Comparison of ENCODE assay signal across 13 cellular contexts in the genomic region with DNA sequence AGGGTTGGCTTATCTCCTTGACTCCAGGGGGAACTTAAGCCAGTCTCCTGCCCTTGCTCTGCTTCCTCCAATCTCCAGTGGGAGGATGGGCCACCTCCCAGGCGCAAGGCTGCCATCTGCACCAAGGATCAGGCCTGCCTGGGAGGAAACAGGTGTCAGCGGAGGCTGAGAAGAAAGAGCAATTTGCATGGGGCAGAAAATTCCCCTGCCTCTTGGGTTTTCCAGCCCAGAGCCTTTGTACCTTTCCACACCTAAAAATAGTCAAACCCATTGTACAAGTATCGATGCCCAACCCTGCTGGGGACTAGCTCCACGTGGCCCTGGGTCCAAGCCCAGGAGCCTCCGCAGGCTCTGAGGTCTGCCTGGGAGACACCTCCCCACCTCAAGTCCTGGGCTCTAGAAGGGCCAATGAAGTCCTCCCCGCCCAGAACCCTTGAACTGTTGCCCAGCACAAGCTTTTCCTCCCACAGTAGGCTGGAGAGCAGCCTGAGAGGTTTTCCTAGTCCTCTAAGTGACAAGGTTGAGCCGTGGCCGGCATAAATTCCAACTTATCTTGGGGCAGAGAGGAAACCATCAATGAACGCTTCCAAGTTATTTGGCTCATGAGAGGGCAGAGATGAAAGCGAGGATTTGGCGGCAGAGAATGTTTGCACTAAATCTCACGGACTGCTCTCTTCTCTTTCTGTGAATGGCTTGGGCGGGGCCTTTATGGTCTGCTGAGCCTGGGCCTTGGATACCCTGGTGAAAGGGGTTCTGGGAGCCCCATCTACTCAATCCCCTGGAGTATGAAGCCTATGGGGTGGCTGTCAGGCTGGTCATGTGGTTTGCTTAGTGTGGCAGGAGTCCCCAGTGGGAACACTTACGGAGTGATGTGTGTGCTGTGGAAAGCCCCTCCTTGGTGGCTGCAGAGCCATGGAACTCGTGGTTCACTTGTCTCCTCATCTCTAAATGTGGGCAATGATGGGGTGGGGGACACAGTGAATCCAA. TPM values are rescaled to one million over a fixed set of nuclear protein-coding genes. Genes with fewer than 3 reads are reported as not detected.
DNase-seq lines count a peak whose midpoint lies in the region; ATAC-seq and FAIRE-seq lines count a peak whose summit lies in the region.
"Had no signal": no experiment of that assay in that cellular context is flagged by ENCODE, and none has a peak within 500 bp of the region (broad histone marks: within the 10 kb centered on the region; RNA-seq: fewer than 3 reads in every experiment).

No MANE protein-coding gene starts in this region.

- H3K4me3 ChIP-seq in GM23248, result no peak overlapping the region
- H3K4me3 ChIP-seq: thyroid gland had no signal

- H3K27ac ChIP-seq in GM23248, result no peak overlapping the region
- H3K27ac ChIP-seq: thyroid gland had no signal

- H4K20me1 ChIP-seq in GM23248 (ENCODE audit: insufficient read depth), result no peaks in the 10 kb centered on the region

- H3K27ac Mint-ChIP-seq in memory B cell, result peak overlapping the region; percentile 99

- H3K9me2 ChIP-seq in GM23248 (ENCODE audit: insufficient read depth), result no peaks in the 10 kb centered on the region
- H3K9me2 ChIP-seq: SK-N-SH had no signal

- H3K9me3 Mint-ChIP-seq in memory B cell, result no peaks in the 10 kb centered on the region

- peak; percentile 86 for FAIRE-seq in GM18507 (lab: Jason Lieb, UNC)

- peaks cover 57% of the 10 kb centered on the region for H3K4me1 Mint-ChIP-seq in memory B cell

- ATAC-seq in GM21390 (IDR thresholded peaks at IDR 0.05; ENCODE audit: unreplicated experiment) (peak; percentile 22), memory B cell (ENCODE audit: low read depth) (peak; percentile 69), GM18520 (IDR thresholded peaks at IDR 0.05; ENCODE audit: unreplicated experiment) (no peak)

- peaks cover 24% of the 10 kb centered on the region for H3K36me3 Mint-ChIP-seq in memory B cell

- WGBS in GM23248 (ENCODE audit: low coverage in 1 of 2, low lambda C conversion rate in 2 of 2, missing lambda C conversion rate in 2 of 2), 2 experiments, result 90 to 91% methylated on average over 15 of the region's 15 CpGs

- no peaks in the 10 kb centered on the region for H3F3A ChIP-seq in GM23248 (ENCODE audit: insufficient read depth)

- peak overlapping the region; percentile 54 for H3K4me3 Mint-ChIP-seq in memory B cell

- H3K27me3 ChIP-seq in GM23248 (replicated peaks; ENCODE audit: insufficient read depth), result no peaks in the 10 kb centered on the region
- H3K27me3 ChIP-seq: thyroid gland had no signal

- in situ Hi-C loops in GM23248 (cut with MboI), result no loop called here

- no peaks in the 10 kb centered on the region for H3K27me3 Mint-ChIP-seq in memory B cell

- no peak overlapping the region for H3K4me2 ChIP-seq in GM23248 (ENCODE audit: unreplicated experiment)
- H3K4me2 ChIP-seq: SK-N-SH had no signal

- H3K9me3 ChIP-seq in GM23248 (ENCODE audit: low read depth), result no peaks in the 10 kb centered on the region
- H3K9me3 ChIP-seq: SK-N-SH, thyroid gland had no signal

- H3K79me2 ChIP-seq in GM23248 (ENCODE audit: insufficient read depth), result peaks cover 25% of the 10 kb centered on the region

- no peak overlapping the region for H3K9ac ChIP-seq in GM23248
- H3K9ac ChIP-seq: SK-N-SH had no signal

- DNase-seq in GM18507 (ENCODE audit: extremely low spot score, insufficient read length, low read depth), result no peak
- peak; percentile 61 to 73 for DNase-seq in NCI-H187 (lab: John Stamatoyannopoulos, UW)
- DNase-seq in memory B cell (ENCODE audit: low spot score in 2 of 2), result peak; percentile 50 to 61
- DNase-seq in HuH-7.5 (ENCODE audit: low spot score), result no peak
- DNase-seq in GM23248, result no peak
- no peak for DNase-seq in amniotic stem cell (lab: John Stamatoyannopoulos, UW)
- DNase-seq: activated CD4-positive, alpha-beta T cell treated with anti-CD3 and anti-CD28 coated beads, Interleukin-2, amount 50 U/mL, for 4 hours; HCEC 1CT; SK-N-SH; stimulated activated CD4-positive, alpha-beta T cell treated with anti-CD3 and anti-CD28 coated beads, Interleukin-4, amount 100 ng/mL, for 24 hours had no signal

- H3K36me3 ChIP-seq in GM23248 (ENCODE audit: low read depth), result peaks cover 13% of the 10 kb centered on the region; the same call in 1 of the 2 replicates

- no peaks in the 10 kb centered on the region for H3K4me1 ChIP-seq in GM23248 (ENCODE audit: insufficient read depth)

- no peak overlapping the region for H2AFZ ChIP-seq in GM23248

RNA-seq across cellular contexts. Expression of a gene that starts 15.6 kb away (rescaled TPM):
- total RNA-seq in GM23248 (2014; rRNA removed; shearing (Covaris generic)), result 18.0 and 20.9 TPM in 2 replicates
- polyA plus RNA-seq in GM23248 (2016; fragmentation: Nextera tagmentation; extraction: Ambion mirVana), result 7.1 and 8.0 TPM in 2 replicates

Comparison
In these comparisons a context has a peak if more than half of its experiments do, and no peak if none do; other contexts are left out.
1. DNase-seq: peak in NCI-H187 (2 of 2) and memory B cell (2 of 2); none in GM18507 (single experiment), HuH-7.5 (single experiment), GM23248 (single experiment) and amniotic stem cell (single experiment).